Comparison of ENCODE assay signal across 11 cellular contexts in genomic region chr15:66760968-66761722, GRCh38. TPM values are rescaled to one million over a fixed set of nuclear protein-coding genes. Genes with fewer than 3 reads are reported as not detected.
DNase-seq lines count a peak whose midpoint lies in the region; ATAC-seq and TF ChIP-seq lines count a peak whose summit lies in the region.
"Had no signal": no experiment of that assay in that cellular context is flagged by ENCODE, and none has a peak within 500 bp of the region (broad histone marks: within the 10 kb centered on the region; RNA-seq: fewer than 3 reads in every experiment).

No MANE protein-coding gene starts in this region.

- no peak overlapping the region for H3K4me3 Mint-ChIP-seq in stimulated activated effector memory CD8-positive, alpha-beta T cell treated with anti-CD3 and anti-CD28 coated beads, Interleukin-12 subunit alpha, Interleukin-12 subunit beta, amount 100 ng/mL, for 72 hours
- H3K4me3 Mint-ChIP-seq: activated B cell treated with CpG ODN at 0.5 μM for 24 hours had no signal

- H3K79me2 ChIP-seq in hepatocyte: peaks cover 96% of the 10 kb centered on the region

- TF ChIP-seq POLR2A in stomach (IDR thresholded peaks at IDR 0.05): no peak

- H3K9me2 ChIP-seq in hepatocyte (replicated peaks; ENCODE audit: insufficient read depth): no peaks in the 10 kb centered on the region

- no peaks in the 10 kb centered on the region for H3K36me3 Mint-ChIP-seq in stimulated activated effector memory CD8-positive, alpha-beta T cell treated with anti-CD3 and anti-CD28 coated beads, Interleukin-12 subunit alpha, Interleukin-12 subunit beta, amount 100 ng/mL, for 72 hours

- no peak overlapping the region for H3K27ac Mint-ChIP-seq in stimulated activated effector memory CD8-positive, alpha-beta T cell treated with anti-CD3 and anti-CD28 coated beads, Interleukin-12 subunit alpha, Interleukin-12 subunit beta, amount 100 ng/mL, for 72 hours
- H3K27ac Mint-ChIP-seq: activated B cell treated with CpG ODN at 0.5 μM for 24 hours had no signal

- DNase-seq in H4 (ENCODE audit: low spot score): peak; percentile 34
- DNase-seq in amniotic epithelial cell (ENCODE audit: low read depth): peak; percentile 53
- DNase-seq in hepatocyte (ENCODE audit: low spot score): peak; percentile 53
- DNase-seq in stomach: no peak
- DNase-seq in retina: no peak
- DNase-seq in stimulated activated effector memory CD8-positive, alpha-beta T cell treated with anti-CD3 and anti-CD28 coated beads, Interleukin-12 subunit alpha, Interleukin-12 subunit beta, amount 100 ng/mL, for 72 hours (ENCODE audit: low spot score in 2 of 2): no peak
- DNase-seq in kidney glomerular epithelial cell (lab: John Stamatoyannopoulos, UW): no peak
- DNase-seq: activated B cell treated with CpG ODN at 0.5 μM for 24 hours; activated effector memory CD4-positive, alpha-beta T cell treated with anti-CD3 and anti-CD28 coated beads, Interleukin-2, amount 50 U/mL, for 16 hours; NCI-H1417 had no signal

- H3K9me3 Mint-ChIP-seq in stimulated activated effector memory CD8-positive, alpha-beta T cell treated with anti-CD3 and anti-CD28 coated beads, Interleukin-12 subunit alpha, Interleukin-12 subunit beta, amount 100 ng/mL, for 72 hours: no peaks in the 10 kb centered on the region
- H3K9me3 Mint-ChIP-seq: activated B cell treated with CpG ODN at 0.5 μM for 24 hours had no signal

- H3K27me3 ChIP-seq in hepatocyte (no peaks in the 10 kb centered on the region), stomach (no peaks in the 10 kb centered on the region)

- H3K4me3 ChIP-seq in hepatocyte: no peak overlapping the region
- no peak overlapping the region for H3K4me3 ChIP-seq in stomach

- 40% methylated on average over 15 of the region's 16 CpGs for WGBS in hepatocyte (ENCODE audit: low lambda C conversion rate, missing lambda C conversion rate)
- WGBS in stomach, 5 donors: 18 to 30% (median 28%) methylated on average over 16 of the region's 16 CpGs

- peaks cover 26% of the 10 kb centered on the region for H4K20me1 ChIP-seq in hepatocyte (ENCODE audit: insufficient read depth, poor library complexity, severe bottlenecking)

- H3K4me1 ChIP-seq in hepatocyte (ENCODE audit: insufficient read depth): peaks cover 77% of the 10 kb centered on the region
- H3K4me1 ChIP-seq in stomach: peaks cover 67 to 100% (median 88%) of the 10 kb centered on the region in 4 donors

- no peak for TF ChIP-seq EP300 in stomach (IDR thresholded peaks at IDR 0.05)

- ATAC-seq in GM18858 (IDR thresholded peaks at IDR 0.05; ENCODE audit: unreplicated experiment): no peak
- ATAC-seq in stimulated activated effector memory CD8-positive, alpha-beta T cell treated with anti-CD3 and anti-CD28 coated beads, Interleukin-12 subunit alpha, Interleukin-12 subunit beta, amount 100 ng/mL, for 72 hours: no peak

- H3K27ac ChIP-seq in hepatocyte: peak overlapping the region; percentile 91
- H3K27ac ChIP-seq in stomach: peak overlapping the region; percentile 39 to 88 (median 84)

- no peaks in the 10 kb centered on the region for H3K4me1 Mint-ChIP-seq in stimulated activated effector memory CD8-positive, alpha-beta T cell treated with anti-CD3 and anti-CD28 coated beads, Interleukin-12 subunit alpha, Interleukin-12 subunit beta, amount 100 ng/mL, for 72 hours

- peak overlapping the region; percentile 64 for H3K4me2 ChIP-seq in hepatocyte

- H2AFZ ChIP-seq in hepatocyte: no peak overlapping the region

- intact Hi-C loops in stomach (cut with DNase I; ENCODE audit: low total_unique reads): no loop called here

- H3K36me3 ChIP-seq in hepatocyte (replicated peaks; ENCODE audit: insufficient read depth, low read depth): no peaks in the 10 kb centered on the region
- H3K36me3 ChIP-seq in stomach: no peaks in the 10 kb centered on the region

- H3K9me3 ChIP-seq in hepatocyte (ENCODE audit: low read depth) (no peaks in the 10 kb centered on the region), stomach (no peaks in the 10 kb centered on the region)

- TF ChIP-seq CTCF in hepatocyte (IDR thresholded peaks at IDR 0.05; ENCODE audit: poor library complexity): no peak
- TF ChIP-seq CTCF in stomach (IDR thresholded peaks at IDR 0.05): no peak

RNA-seq across cellular contexts. Expression of gene SMAD6, which starts 59.1 kb away (rescaled TPM):
- total RNA-seq in H4 (2014; rRNA removed; shearing (Covaris generic)): 3.4 and 4.7 TPM in 2 replicates
- 26.4 and 35.4 TPM in 2 replicates for total RNA-seq in hepatocyte
- polyA plus RNA-seq in hepatocyte: 24.2 and 26.6 TPM in 2 replicates
- 100 to 1,000 TPM in 2 of 5 donors, 10 to 100 TPM in 3; 20.4 to 112 (median 76.4) TPM for total RNA-seq in stomach
- polyA plus RNA-seq in stomach: 1 to 10 TPM; 4.0 to 5.7 (median 4.6) TPM

Comparison
In these comparisons a context has a peak if more than half of its experiments do, and no peak if none do; other contexts are left out.
1. DNase-seq: peak in H4 (single experiment), amniotic epithelial cell (single experiment) and hepatocyte (single experiment); none in stomach (single experiment), retina (single experiment), stimulated activated effector memory CD8-positive, alpha-beta T cell treated with anti-CD3 and anti-CD28 coated beads, Interleukin-12 subunit alpha, Interleukin-12 subunit beta, amount 100 ng/mL, for 72 hours (0 of 2) and kidney glomerular epithelial cell (single experiment).